Comparison of ENCODE assay signal across 8 cellular contexts in genomic region chr11:95764267-95764898, GRCh38. TPM values are rescaled to one million over a fixed set of nuclear protein-coding genes. Genes with fewer than 3 reads are reported as not detected.
A peak's percentile ranks its signal among the peaks of the same experiment; 100 is the strongest.
DNase-seq lines count a peak whose midpoint lies in the region; ATAC-seq and TF ChIP-seq lines count a peak whose summit lies in the region.

No MANE protein-coding gene starts in this region.

- H3K4me1 Mint-ChIP-seq in CD4-positive, alpha-beta T cell (ENCODE audit: low read depth): no peaks in the 10 kb centered on the region
- H3K4me1 Mint-ChIP-seq in naive thymus-derived CD8-positive, alpha-beta T cell: peaks cover 0 to 5% (median under 1%) of the 10 kb centered on the region in 4 donors
- H3K4me1 Mint-ChIP-seq in activated CD4-positive, alpha-beta T cell treated with anti-CD3 and anti-CD28 coated beads, Interleukin-2, amount 10 ng/mL, durations not matched to agents 7 days and 5 days: peaks cover 7% of the 10 kb centered on the region

- H3K9me3 Mint-ChIP-seq in CD4-positive, alpha-beta T cell: no peaks in the 10 kb centered on the region
- H3K9me3 Mint-ChIP-seq in naive thymus-derived CD8-positive, alpha-beta T cell: no peaks in the 10 kb centered on the region
- H3K9me3 Mint-ChIP-seq in activated CD4-positive, alpha-beta T cell treated with anti-CD3 and anti-CD28 coated beads, Interleukin-2, amount 10 ng/mL, durations not matched to agents 7 days and 5 days: no peaks in the 10 kb centered on the region

- CTCF ChIA-PET in CD4-positive, alpha-beta T cell (lab: Charles Lee): interaction anchor here (1.2 to 1.7 kb wide), 5 partner anchors 69 to 617 kb away, joined by 3 to 13 read pairs (median 3); no protein-coding TSS in a partner anchor
- CTCF ChIA-PET in activated CD4-positive, alpha-beta T cell treated with anti-CD3 and anti-CD28 coated beads, Interleukin-2, amount 10 ng/mL, durations not matched to agents 7 days and 5 days (lab: Charles Lee): interaction anchor here (1.0 to 1.4 kb wide), 3 partner anchors 59 to 644 kb away, joined by 3 to 5 read pairs (median 3); no protein-coding TSS in a partner anchor

- TF ChIP-seq CTCF in CD4-positive, alpha-beta T cell (IDR thresholded peaks at IDR 0.05): peak; percentile 80
- peak; percentile 65 for TF ChIP-seq CTCF in LNCAP (IDR thresholded peaks at IDR 0.05)
- peak; percentile 83 for TF ChIP-seq CTCF in RWPE2 (IDR thresholded peaks at IDR 0.05; ENCODE audit: poor library complexity, severe bottlenecking)
- TF ChIP-seq CTCF in epithelial cell of proximal tubule (conservative IDR thresholded peaks at IDR 0.05; ENCODE audit: low read depth, low read length): peak; percentile 61

- no peak overlapping the region for H3K27ac ChIP-seq in CD4-positive, alpha-beta T cell (ENCODE audit: low read depth, low read length)
- H3K27ac ChIP-seq in RWPE2 (ENCODE audit: poor library complexity, severe bottlenecking): no peak overlapping the region

- H3K36me3 ChIP-seq in RWPE2 (ENCODE audit: low read depth): peaks cover 14% of the 10 kb centered on the region; the same call in 1 of the 2 replicates

- no peak overlapping the region for H3K4me3 ChIP-seq in RWPE2 (ENCODE audit: severe bottlenecking)
- H3K4me3 ChIP-seq in epithelial cell of proximal tubule (ENCODE audit: low read depth, low read length): no peak overlapping the region

- H3K36me3 Mint-ChIP-seq in CD4-positive, alpha-beta T cell (ENCODE audit: low read depth): peaks cover 7% of the 10 kb centered on the region
- peaks cover 0 to 6% (median 0%) of the 10 kb centered on the region in 3 donors for H3K36me3 Mint-ChIP-seq in naive thymus-derived CD8-positive, alpha-beta T cell
- peaks cover 8% of the 10 kb centered on the region for H3K36me3 Mint-ChIP-seq in activated CD4-positive, alpha-beta T cell treated with anti-CD3 and anti-CD28 coated beads, Interleukin-2, amount 10 ng/mL, durations not matched to agents 7 days and 5 days (ENCODE audit: low read depth)

- no peaks in the 10 kb centered on the region for H3K9me3 ChIP-seq in CD4-positive, alpha-beta T cell (ENCODE audit: control insufficient read depth, low read length)
- H3K9me3 ChIP-seq in RWPE2 (ENCODE audit: severe bottlenecking): no peaks in the 10 kb centered on the region

- intact Hi-C loops in CD4-positive, alpha-beta T cell (cut with DNase I, micrococcal nuclease): loop anchor here (1.0 to 10.0 kb wide), 11 partner anchors 57 to 1142 kb away; partner anchors contain the start of genes CWC15 (in 1 of the 2), ENDOD1 (in 1 of the 2) and KDM4D (in 1 of the 2)

- POLR2A ChIA-PET in CD4-positive, alpha-beta T cell (lab: Charles Lee): interaction anchor here (1.4 to 1.6 kb wide), 2 partner anchors 26 to 610 kb away, joined by 4 read pairs; partner anchors contain the start of genes CEP57 and FAM76B
- POLR2A ChIA-PET in naive thymus-derived CD8-positive, alpha-beta T cell (lab: Charles Lee): interaction anchor here (0.9 to 2.0 kb wide), 4 partner anchors 25 to 611 kb away, joined by 3 to 11 read pairs (median 4); partner anchors contain the start of genes CEP57 and FAM76B
- POLR2A ChIA-PET in activated CD4-positive, alpha-beta T cell treated with anti-CD3 and anti-CD28 coated beads, Interleukin-2, amount 10 ng/mL, durations not matched to agents 7 days and 5 days (lab: Charles Lee): no interaction called here

- no peak overlapping the region for H3K4me3 Mint-ChIP-seq in CD4-positive, alpha-beta T cell
- no peak overlapping the region for H3K4me3 Mint-ChIP-seq in naive thymus-derived CD8-positive, alpha-beta T cell
- no peak overlapping the region for H3K4me3 Mint-ChIP-seq in activated CD4-positive, alpha-beta T cell treated with anti-CD3 and anti-CD28 coated beads, Interleukin-2, amount 10 ng/mL, durations not matched to agents 7 days and 5 days

- ATAC-seq in CD4-positive, alpha-beta T cell (ENCODE audit: poor library complexity): peak; percentile 91
- peak; percentile 59 for ATAC-seq in GM18909 (IDR thresholded peaks at IDR 0.05; ENCODE audit: poor library complexity, unreplicated experiment)
- peak; percentile 53; the same call in 1 of the 3 replicates for ATAC-seq in RWPE2 (ENCODE audit: low read depth)
- peak; percentile 75 to 90 for ATAC-seq in naive thymus-derived CD8-positive, alpha-beta T cell

- H3K4me1 ChIP-seq in RWPE2 (ENCODE audit: insufficient read depth, poor library complexity, severe bottlenecking): peaks cover 2% of the 10 kb centered on the region

- H3K27me3 Mint-ChIP-seq in CD4-positive, alpha-beta T cell: no peaks in the 10 kb centered on the region
- peaks cover 1 to 9% (median 2%) of the 10 kb centered on the region in 5 donors for H3K27me3 Mint-ChIP-seq in naive thymus-derived CD8-positive, alpha-beta T cell
- H3K27me3 Mint-ChIP-seq in activated CD4-positive, alpha-beta T cell treated with anti-CD3 and anti-CD28 coated beads, Interleukin-2, amount 10 ng/mL, durations not matched to agents 7 days and 5 days: no peaks in the 10 kb centered on the region

- H3K27ac Mint-ChIP-seq in CD4-positive, alpha-beta T cell: no peak overlapping the region
- no peak overlapping the region for H3K27ac Mint-ChIP-seq in naive thymus-derived CD8-positive, alpha-beta T cell
- no peak overlapping the region for H3K27ac Mint-ChIP-seq in activated CD4-positive, alpha-beta T cell treated with anti-CD3 and anti-CD28 coated beads, Interleukin-2, amount 10 ng/mL, durations not matched to agents 7 days and 5 days

- no peaks in the 10 kb centered on the region for H3K27me3 ChIP-seq in CD4-positive, alpha-beta T cell (ENCODE audit: control insufficient read depth, insufficient read depth, low read length)
- no peaks in the 10 kb centered on the region for H3K27me3 ChIP-seq in RWPE2 (ENCODE audit: insufficient read depth, poor library complexity, severe bottlenecking)

- DNase-seq in CD4-positive, alpha-beta T cell: no peak
- DNase-seq in RWPE2 (ENCODE audit: low spot score) (no peak), epithelial cell of proximal tubule (ENCODE audit: low read depth) (peak; percentile 15), occipital lobe (lab: John Stamatoyannopoulos, UW) (no peak)
- peak in 4 of 10 donors; percentile 6 to 69 (median 64) for DNase-seq in naive thymus-derived CD8-positive, alpha-beta T cell
- no peak for DNase-seq in activated CD4-positive, alpha-beta T cell treated with anti-CD3 and anti-CD28 coated beads, Interleukin-2, amount 10 ng/mL, durations not matched to agents 7 days and 5 days

RNA-seq across cellular contexts. Expression of gene FAM76B, which starts 25.2 kb away (rescaled TPM):
- total RNA-seq in CD4-positive, alpha-beta T cell: 100 to 1,000 TPM in 1 of 2 experiments, 10 to 100 TPM in 1; 95.1 to 101 TPM
- total RNA-seq in epithelial cell of proximal tubule: 20.1 and 21.9 TPM in 2 replicates
- 10 to 100 TPM; 54.6 to 58.8 TPM for total RNA-seq in naive thymus-derived CD8-positive, alpha-beta T cell
- polyA plus RNA-seq in naive thymus-derived CD8-positive, alpha-beta T cell: 10 to 100 TPM; 11.7 to 12.1 (median 11.7) TPM
- 10 to 100 TPM; 51.6 to 71.2 TPM for total RNA-seq in activated CD4-positive, alpha-beta T cell treated with anti-CD3 and anti-CD28 coated beads, Interleukin-2, amount 10 ng/mL, durations not matched to agents 7 days and 5 days
- total RNA-seq in occipital lobe: 73.0 TPM

RNA-seq across cellular contexts. Expression of gene CEP57, which starts 25.9 kb away (rescaled TPM):
- total RNA-seq in CD4-positive, alpha-beta T cell: 10 to 100 TPM; 43.5 to 46.6 TPM
- total RNA-seq in epithelial cell of proximal tubule (41.0 and 46.1 TPM in 2 replicates), occipital lobe (117 TPM)
- total RNA-seq in naive thymus-derived CD8-positive, alpha-beta T cell: 10 to 100 TPM; 68.4 to 82.5 TPM
- 10 to 100 TPM; 53.0 to 64.2 (median 60.8) TPM for polyA plus RNA-seq in naive thymus-derived CD8-positive, alpha-beta T cell
- 10 to 100 TPM; 67.7 to 73.2 TPM for total RNA-seq in activated CD4-positive, alpha-beta T cell treated with anti-CD3 and anti-CD28 coated beads, Interleukin-2, amount 10 ng/mL, durations not matched to agents 7 days and 5 days
